15 cellular contexts compared by ENCODE assay signal in genomic region chr17:79212150-79213087, GRCh38.
A peak's percentile ranks its signal among the peaks of the same experiment; 100 is the strongest.
DNase-seq lines count a peak whose midpoint lies in the region; ATAC-seq and TF ChIP-seq lines count a peak whose summit lies in the region.
"Had no signal": no experiment of that assay in that cellular context is flagged by ENCODE, and none has a peak within 500 bp of the region (broad histone marks: within the 10 kb centered on the region; RNA-seq: fewer than 3 reads in every experiment).

No MANE protein-coding gene starts in this region.

- H2BK5ac ChIP-seq in H9 (ENCODE audit: insufficient read length, low read length), result no peak overlapping the region

- TF ChIP-seq POLR2A in Peyer's patch (IDR thresholded peaks at IDR 0.05), result no peak

- H3K4ac ChIP-seq in H9 (ENCODE audit: low read depth, low read length), result no peak overlapping the region

- no peaks in the 10 kb centered on the region for H3K36me3 Mint-ChIP-seq in H9 (ENCODE audit: insufficient read depth in 1 of 3, low read depth in 3 of 3)

- H3K9ac ChIP-seq in BLaER1 (no peak overlapping the region), H9 (ENCODE audit: extremely low read depth, insufficient read length, low read length) (no peak overlapping the region)

- no peaks in the 10 kb centered on the region for H3K79me2 ChIP-seq in H9 (ENCODE audit: insufficient read depth, low read length)

- H3K27ac ChIP-seq in BLaER1 (no peak overlapping the region), H9 (ENCODE audit: insufficient read length, low read depth, low read length) (no peak overlapping the region), ectodermal cell (ENCODE audit: insufficient read depth, low read depth, low read length, poor library complexity, severe bottlenecking) (peak overlapping the region; percentile 72), Peyer's patch (no peak overlapping the region)
- H3K27ac ChIP-seq: A549 had no signal

- peaks cover 3% of the 10 kb centered on the region for H3K23me2 ChIP-seq in H9 (ENCODE audit: insufficient read length, low read depth, low read length, poor library complexity, severe bottlenecking)

- no peak overlapping the region for H2BK20ac ChIP-seq in H9 (ENCODE audit: low read depth, low read length, poor library complexity, severe bottlenecking)

- H4K5ac ChIP-seq in H9 (ENCODE audit: insufficient read length, low read depth, low read length), result no peak overlapping the region

- H3K4me1 ChIP-seq in BLaER1 (peaks cover 23% of the 10 kb centered on the region), H9 (ENCODE audit: insufficient read depth, low read length) (peaks cover 2% of the 10 kb centered on the region; the same call in 1 of the 2 replicates), ectodermal cell (ENCODE audit: control insufficient read depth, insufficient read depth, low read length) (peaks cover 19% of the 10 kb centered on the region), Peyer's patch (no peaks in the 10 kb centered on the region)
- H3K4me1 ChIP-seq: A549 had no signal

- H3K27me3 Mint-ChIP-seq in H9 (ENCODE audit: low read depth), result peaks cover 3% of the 10 kb centered on the region

- no peak overlapping the region for H2AFZ ChIP-seq in H9 (ENCODE audit: low read length)

- no peak overlapping the region for H2BK120ac ChIP-seq in H9 (ENCODE audit: low read depth, low read length, poor library complexity, severe bottlenecking)

- H2BK12ac ChIP-seq in H9 (ENCODE audit: insufficient read length, low read depth, low read length), result no peak overlapping the region

- H3K9me3 Mint-ChIP-seq in H9, result no peaks in the 10 kb centered on the region

- no peak overlapping the region for H3T11ph ChIP-seq in H9 (ENCODE audit: low read length)

- no peaks in the 10 kb centered on the region for H3K9me3 ChIP-seq in BLaER1
- H3K9me3 ChIP-seq in H9 (ENCODE audit: control insufficient read depth, low read depth, low read length), result no peaks in the 10 kb centered on the region
- no peaks in the 10 kb centered on the region for H3K9me3 ChIP-seq in ectodermal cell (ENCODE audit: control insufficient read depth, low read length)
- H3K9me3 ChIP-seq in Peyer's patch, result no peaks in the 10 kb centered on the region
- H3K9me3 ChIP-seq: A549, MG63 had no signal

- H3K79me1 ChIP-seq in H9 (ENCODE audit: insufficient read depth, low read depth, low read length, poor library complexity, severe bottlenecking), result no peaks in the 10 kb centered on the region

- H2BK15ac ChIP-seq in H9 (ENCODE audit: low read depth, low read length), result no peak overlapping the region

- H3K18ac ChIP-seq in H9 (ENCODE audit: insufficient read length, low read depth, low read length), result peak overlapping the region; percentile 53

- H2AK5ac ChIP-seq in H9 (ENCODE audit: insufficient read length, low read length), result no peak overlapping the region

- H4K8ac ChIP-seq in H9 (replicated peaks; ENCODE audit: insufficient read length, low read depth, low read length), result no peak overlapping the region

- H3K4me2 ChIP-seq in BLaER1, result peak overlapping the region; percentile 42
- H3K4me2 ChIP-seq in H9 (ENCODE audit: insufficient read depth, insufficient read length, low read length), result peak overlapping the region; percentile 14
- H3K4me2 ChIP-seq: A549 had no signal

- no peak overlapping the region for H3K56ac ChIP-seq in H9 (ENCODE audit: insufficient read length, low read depth, low read length)

- peak overlapping the region; percentile 7 to 64; a peak in 4 of 5 replicates for H3K4me3 Mint-ChIP-seq in H9

- H3K27me3 ChIP-seq in BLaER1 (peaks cover 80% of the 10 kb centered on the region), H9 (ENCODE audit: insufficient read depth, low read length) (no peaks in the 10 kb centered on the region), ectodermal cell (ENCODE audit: control insufficient read depth, insufficient read depth, low read length, poor library complexity, severe bottlenecking) (peaks cover 3% of the 10 kb centered on the region), Peyer's patch (no peaks in the 10 kb centered on the region)

- DNase-seq in H9 (peak; percentile 80), iPS-NIHi7 (ENCODE audit: extremely low spot score) (peak; percentile 67), NCI-H2029 treated with DMSO at 0.1 percent for 48 hours (lab: John Stamatoyannopoulos, UW) (no peak), Peyer's patch (no peak)
- DNase-seq: DMS53, GOT3, MG63, NCI-H1092 treated with DMSO at 0.1 percent for 48 hours, NCI-H187 had no signal

- ATAC-seq in GM19455 (IDR thresholded peaks at IDR 0.05; ENCODE audit: unreplicated experiment) (no peak), GM18870 (IDR thresholded peaks at IDR 0.05; ENCODE audit: unreplicated experiment) (no peak)
- ATAC-seq: A549, HepG2 had no signal

- H3K36me3 ChIP-seq in BLaER1, result no peaks in the 10 kb centered on the region
- no peaks in the 10 kb centered on the region for H3K36me3 ChIP-seq in ectodermal cell (ENCODE audit: control insufficient read depth, insufficient read depth, low read length)
- H3K36me3 ChIP-seq in Peyer's patch, result no peaks in the 10 kb centered on the region
- H3K36me3 ChIP-seq: MG63 had no signal

- peak overlapping the region; percentile 16 to 83 (median 39) for H3K27ac Mint-ChIP-seq in H9

- TF ChIP-seq CTCF in H9 (conservative IDR thresholded peaks at IDR 0.05) (peak; percentile 58), Peyer's patch (IDR thresholded peaks at IDR 0.05) (no peak)

- H4K91ac ChIP-seq in H9 (ENCODE audit: insufficient read length, low read depth, low read length), result no peak overlapping the region

- H3K4me3 ChIP-seq in BLaER1 (no peak overlapping the region), ectodermal cell (ENCODE audit: insufficient read depth, low read depth, low read length) (no peak overlapping the region), Peyer's patch (no peak overlapping the region)
- H3K4me3 ChIP-seq: A549, MG63 had no signal

- H3K4me1 Mint-ChIP-seq in H9, result peaks cover 39 to 49% of the 10 kb centered on the region in 2 experiments

- no CpG with 5 or more reads among the region's 15 CpGs for WGBS in H9 (ENCODE audit: extremely low coverage, insufficient read length, low lambda C conversion rate)
- 24 to 28% methylated on average over 15 of the region's 15 CpGs for WGBS in ectodermal cell, 2 experiments

- H4K20me1 ChIP-seq in BLaER1 (peaks cover 22% of the 10 kb centered on the region; the same call in 1 of the 2 replicates), H9 (ENCODE audit: control insufficient read depth, insufficient read depth, insufficient read length) (no peaks in the 10 kb centered on the region)

- peak overlapping the region; percentile 60; the same call in 1 of the 2 replicates for H3K14ac ChIP-seq in H9 (ENCODE audit: insufficient read depth, low read length)

- H3K23ac ChIP-seq in H9 (ENCODE audit: insufficient read length, low read depth, low read length), result no peak overlapping the region

Comparison
In these comparisons a context has a peak if more than half of its experiments do, and no peak if none do; other contexts are left out.
1. DNase-seq: peak in H9 (single experiment) and iPS-NIHi7 (single experiment); none in NCI-H2029 treated with DMSO at 0.1 percent for 48 hours (single experiment) and Peyer's patch (0 of 3).